16 cellular contexts compared by ENCODE assay signal in genomic region chr10:15460661-15461060, GRCh38.
A peak's percentile ranks its signal among the peaks of the same experiment; 100 is the strongest.
DNase-seq lines count a peak whose midpoint lies in the region; ATAC-seq, FAIRE-seq and TF ChIP-seq lines count a peak whose summit lies in the region.
"Had no signal": no experiment of that assay in that cellular context is flagged by ENCODE, and none has a peak within 500 bp of the region (broad histone marks: within the 10 kb centered on the region; RNA-seq: fewer than 3 reads in every experiment).

No MANE protein-coding gene starts in this region.

- peak; percentile 58 for DNase-seq in GM23248
- peak; percentile 30 for DNase-seq in adipocyte (ENCODE audit: low read depth)
- DNase-seq in nephron progenitor cell = no peak
- DNase-seq in HTR-8/SVneo (ENCODE audit: insufficient read length, low spot score) = no peak
- DNase-seq in SKM-1 (lab: John Stamatoyannopoulos, UW; ENCODE audit: unreplicated experiment) = no peak
- no peak for DNase-seq in GM13977 (ENCODE audit: low spot score)
- DNase-seq in stimulated activated effector memory CD8-positive, alpha-beta T cell treated with anti-CD3 and anti-CD28 coated beads, Interleukin-12 subunit alpha, Interleukin-12 subunit beta, amount 100 ng/mL, for 72 hours (ENCODE audit: low spot score in 2 of 2) = no peak
- DNase-seq: BE2C; CD4-positive, alpha-beta memory T cell; DMS79 treated with DMSO at 0.1 percent for 48 hours; GDM1; H7 had no signal

- peaks cover 20% of the 10 kb centered on the region for H3K4me1 ChIP-seq in ACC112 (ENCODE audit: control insufficient read depth, insufficient read depth, low read length, unreplicated experiment)
- peaks cover 30% of the 10 kb centered on the region for H3K4me1 ChIP-seq in GM23248 (ENCODE audit: insufficient read depth)
- peaks cover 24% of the 10 kb centered on the region for H3K4me1 ChIP-seq in adipocyte (ENCODE audit: control insufficient read depth, insufficient read depth, low read length)
- H3K4me1 ChIP-seq: BE2C had no signal

- no peak for ATAC-seq in stimulated activated effector memory CD8-positive, alpha-beta T cell treated with anti-CD3 and anti-CD28 coated beads, Interleukin-12 subunit alpha, Interleukin-12 subunit beta, amount 100 ng/mL, for 72 hours

- no peak overlapping the region for H3K4me3 ChIP-seq in ACC112 (ENCODE audit: low read depth, low read length)
- no peak overlapping the region for H3K4me3 ChIP-seq in GM23248
- H3K4me3 ChIP-seq in adipocyte (ENCODE audit: low read length) = no peak overlapping the region

- in situ Hi-C loops in GM23248 (cut with MboI) (no loop called here), GM13977 (cut with MboI; ENCODE audit: low pct_unique_long_range_greater_than_20kb, low sequenced_read_pairs, unreplicated experiment) (no loop called here)

- peak overlapping the region; percentile 75 for H3K4me2 ChIP-seq in GM23248 (ENCODE audit: unreplicated experiment)

- peaks cover 51% of the 10 kb centered on the region for H3K36me3 Mint-ChIP-seq in nephron progenitor cell (ENCODE audit: low read depth)
- no peaks in the 10 kb centered on the region for H3K36me3 Mint-ChIP-seq in stimulated activated effector memory CD8-positive, alpha-beta T cell treated with anti-CD3 and anti-CD28 coated beads, Interleukin-12 subunit alpha, Interleukin-12 subunit beta, amount 100 ng/mL, for 72 hours
- H3K36me3 Mint-ChIP-seq: CD4-positive, alpha-beta memory T cell had no signal

- FAIRE-seq in HTR-8/SVneo (lab: Jason Lieb, UNC) = no peak
- FAIRE-seq: GM18507 had no signal

- no peak overlapping the region for H3K4me3 Mint-ChIP-seq in nephron progenitor cell
- H3K4me3 Mint-ChIP-seq in stimulated activated effector memory CD8-positive, alpha-beta T cell treated with anti-CD3 and anti-CD28 coated beads, Interleukin-12 subunit alpha, Interleukin-12 subunit beta, amount 100 ng/mL, for 72 hours = no peak overlapping the region
- H3K4me3 Mint-ChIP-seq: CD4-positive, alpha-beta memory T cell had no signal

- H3K9ac ChIP-seq in GM23248 (0 out of 2 replicates have a peak overlapping the region, but pooled peaks have one; percentile 68), adipocyte (ENCODE audit: low read length) (peak overlapping the region; percentile 69)

- no peaks in the 10 kb centered on the region for H3K27me3 ChIP-seq in ACC112 (ENCODE audit: insufficient read depth, low read length)
- no peaks in the 10 kb centered on the region for H3K27me3 ChIP-seq in GM23248 (replicated peaks; ENCODE audit: insufficient read depth)
- no peaks in the 10 kb centered on the region for H3K27me3 ChIP-seq in adipocyte (replicated peaks; ENCODE audit: control insufficient read depth, insufficient read depth, low read length)

- H3K27me3 Mint-ChIP-seq in nephron progenitor cell (ENCODE audit: low read depth, poor library complexity) = peaks cover 8% of the 10 kb centered on the region

- no peaks in the 10 kb centered on the region for H4K20me1 ChIP-seq in GM23248 (ENCODE audit: insufficient read depth)

- no peaks in the 10 kb centered on the region for H3K36me3 ChIP-seq in ACC112 (ENCODE audit: insufficient read depth, low read length)
- no peaks in the 10 kb centered on the region for H3K36me3 ChIP-seq in GM23248 (ENCODE audit: low read depth)
- no peaks in the 10 kb centered on the region for H3K36me3 ChIP-seq in adipocyte (ENCODE audit: control insufficient read depth, insufficient read depth, low read length, severe bottlenecking)
- H3K36me3 ChIP-seq: BE2C had no signal

- no peaks in the 10 kb centered on the region for H3K9me3 ChIP-seq in GM23248 (ENCODE audit: low read depth)
- peaks cover 7% of the 10 kb centered on the region for H3K9me3 ChIP-seq in adipocyte (ENCODE audit: control insufficient read depth, low read length)
- H3K9me3 ChIP-seq: BE2C had no signal

- peaks cover 45% of the 10 kb centered on the region for H3K4me1 Mint-ChIP-seq in nephron progenitor cell
- H3K4me1 Mint-ChIP-seq in stimulated activated effector memory CD8-positive, alpha-beta T cell treated with anti-CD3 and anti-CD28 coated beads, Interleukin-12 subunit alpha, Interleukin-12 subunit beta, amount 100 ng/mL, for 72 hours = peaks cover 5% of the 10 kb centered on the region

- H3K9me2 ChIP-seq in GM23248 (ENCODE audit: insufficient read depth) = no peaks in the 10 kb centered on the region

- H3F3A ChIP-seq in GM23248 (ENCODE audit: insufficient read depth) = peaks cover 33% of the 10 kb centered on the region

- peak overlapping the region; percentile 81; the same call in 1 of the 2 replicates for H3K27ac ChIP-seq in ACC112 (ENCODE audit: low read depth, low read length)
- H3K27ac ChIP-seq in GM23248 = peak overlapping the region; percentile 91
- H3K27ac ChIP-seq: 22Rv1, C4-2B had no signal

- peak overlapping the region; percentile 94 for H3K27ac Mint-ChIP-seq in nephron progenitor cell
- no peak overlapping the region for H3K27ac Mint-ChIP-seq in stimulated activated effector memory CD8-positive, alpha-beta T cell treated with anti-CD3 and anti-CD28 coated beads, Interleukin-12 subunit alpha, Interleukin-12 subunit beta, amount 100 ng/mL, for 72 hours
- H3K27ac Mint-ChIP-seq: CD4-positive, alpha-beta memory T cell had no signal

- H3K9me3 Mint-ChIP-seq in nephron progenitor cell = peaks cover 61% of the 10 kb centered on the region
- no peaks in the 10 kb centered on the region for H3K9me3 Mint-ChIP-seq in stimulated activated effector memory CD8-positive, alpha-beta T cell treated with anti-CD3 and anti-CD28 coated beads, Interleukin-12 subunit alpha, Interleukin-12 subunit beta, amount 100 ng/mL, for 72 hours

- TF ChIP-seq CTCF in nephron progenitor cell (IDR thresholded peaks at IDR 0.05) (no peak), GM13977 (IDR thresholded peaks at IDR 0.05; ENCODE audit: extremely low read depth, insufficient read depth, missing control alignments) (no peak)

- no peak overlapping the region for H2AFZ ChIP-seq in ACC112 (ENCODE audit: low read length, unreplicated experiment)
- no peak overlapping the region for H2AFZ ChIP-seq in GM23248

- H3K79me2 ChIP-seq in ACC112 (ENCODE audit: control insufficient read depth, insufficient read depth, low read length, unreplicated experiment) = no peaks in the 10 kb centered on the region
- no peaks in the 10 kb centered on the region for H3K79me2 ChIP-seq in GM23248 (ENCODE audit: insufficient read depth)

- 24 to 27% methylated on average over 3 of the region's 3 CpGs for WGBS in GM23248 (ENCODE audit: low coverage in 1 of 2, low lambda C conversion rate in 2 of 2, missing lambda C conversion rate in 2 of 2), 2 experiments

Comparison
In these comparisons a context has a peak if more than half of its experiments do, and no peak if none do; other contexts are left out.
1. DNase-seq: peak in GM23248 (single experiment) and adipocyte (single experiment); none in nephron progenitor cell (single experiment), HTR-8/SVneo (single experiment), SKM-1 (single experiment), GM13977 (single experiment) and stimulated activated effector memory CD8-positive, alpha-beta T cell treated with anti-CD3 and anti-CD28 coated beads, Interleukin-12 subunit alpha, Interleukin-12 subunit beta, amount 100 ng/mL, for 72 hours (0 of 2).